12 cellular contexts compared by ENCODE assay signal in genomic region chr2:218357194-218358177, GRCh38. TPM values are rescaled to one million over a fixed set of nuclear protein-coding genes. Genes with fewer than 3 reads are reported as not detected.
DNase-seq lines count a peak whose midpoint lies in the region; ATAC-seq, FAIRE-seq and TF ChIP-seq lines count a peak whose summit lies in the region.
"Had no signal": no experiment of that assay in that cellular context is flagged by ENCODE, and none has a peak within 500 bp of the region (broad histone marks: within the 10 kb centered on the region; RNA-seq: fewer than 3 reads in every experiment).

No MANE protein-coding gene starts in this region.

- H3K9me2 ChIP-seq in GM23338 (ENCODE audit: insufficient read depth): no peaks in the 10 kb centered on the region

- no peak for FAIRE-seq in kidney (lab: Jason Lieb, UNC)

- CTCF ChIA-PET in Panc1 (lab: Charles Lee): interaction anchor here (0.6 to 2.4 kb wide), 6 partner anchors 10 to 549 kb away, joined by 3 to 16 read pairs (median 4); no protein-coding TSS in a partner anchor
- CTCF ChIA-PET in activated CD4-positive, alpha-beta T cell treated with anti-CD3 and anti-CD28 coated beads for 36 hours (lab: Charles Lee): interaction anchor here (0.6 to 4.3 kb wide), 18 partner anchors 13 to 330 kb away, joined by 3 to 64 read pairs (median 4); partner anchors contain the start of genes AAMP and PNKD

- peak; percentile 21 for ATAC-seq in GM23338
- ATAC-seq in Panc1: peak; percentile 56
- no peak for ATAC-seq in activated CD4-positive, alpha-beta T cell treated with anti-CD3 and anti-CD28 coated beads for 36 hours
- ATAC-seq in HG03521 (IDR thresholded peaks at IDR 0.05; ENCODE audit: unreplicated experiment): no peak
- ATAC-seq in HG02981 (IDR thresholded peaks at IDR 0.05; ENCODE audit: unreplicated experiment): no peak

- DNase-seq in GM23338 (ENCODE audit: low spot score) (no peak), Panc1 (ENCODE audit: low read depth, low spot score) (no peak), kidney (peak; percentile 70), prostate gland (ENCODE audit: low spot score) (no peak)
- DNase-seq in activated CD4-positive, alpha-beta T cell treated with anti-CD3 and anti-CD28 coated beads for 36 hours: no peak

- no peak for TF ChIP-seq POLR2A in prostate gland (IDR thresholded peaks at IDR 0.05)

- no peaks in the 10 kb centered on the region for H4K20me1 ChIP-seq in GM23338 (replicated peaks; ENCODE audit: insufficient read depth)

- POLR2A ChIA-PET in Panc1 (lab: Charles Lee): no interaction called here
- POLR2A ChIA-PET in activated CD4-positive, alpha-beta T cell treated with anti-CD3 and anti-CD28 coated beads for 36 hours (lab: Charles Lee): no interaction called here

- no peaks in the 10 kb centered on the region for H3K36me3 ChIP-seq in GM23338 (ENCODE audit: insufficient read depth)
- no peaks in the 10 kb centered on the region for H3K36me3 ChIP-seq in Panc1 (ENCODE audit: control insufficient read depth, insufficient read depth, low read length)
- no peaks in the 10 kb centered on the region for H3K36me3 ChIP-seq in kidney (ENCODE audit: control insufficient read depth in 1 of 2, insufficient read depth in 2 of 2, low read length in 2 of 2)
- H3K36me3 ChIP-seq in prostate gland: no peaks in the 10 kb centered on the region
- H3K36me3 ChIP-seq: right atrium auricular region had no signal

- H3F3A ChIP-seq in GM23338 (replicated peaks; ENCODE audit: low read depth): no peaks in the 10 kb centered on the region

- no peaks in the 10 kb centered on the region for H3K79me2 ChIP-seq in GM23338 (replicated peaks; ENCODE audit: insufficient read depth)

- H3K27me3 ChIP-seq in GM23338 (ENCODE audit: insufficient read depth) (no peaks in the 10 kb centered on the region), Panc1 (ENCODE audit: control insufficient read depth, insufficient read depth, low read length) (no peaks in the 10 kb centered on the region), prostate gland (replicated peaks; ENCODE audit: insufficient read depth) (no peaks in the 10 kb centered on the region)
- H3K27me3 ChIP-seq: right atrium auricular region had no signal

- intact Hi-C loops in Panc1 (cut with micrococcal nuclease; ENCODE audit: unreplicated experiment): no loop called here
- intact Hi-C loops in kidney (cut with DNase I): loop anchor here (10.0 kb wide), 1 partner anchor 53 kb away; no protein-coding TSS in a partner anchor
- intact Hi-C loops in prostate gland (cut with DNase I): loop anchor here (5.0 kb wide), 1 partner anchor 55 kb away; no protein-coding TSS in a partner anchor
- intact Hi-C loops in activated CD4-positive, alpha-beta T cell treated with anti-CD3 and anti-CD28 coated beads for 36 hours (cut with DNase I, micrococcal nuclease): loop anchor here (2.0 to 10.0 kb wide), 4 partner anchors 40 to 173 kb away; partner anchors contain the start of genes CTDSP1 (in 1 of the 2) and TMBIM1 (in 1 of the 2)

- in situ Hi-C loops in Panc1 (cut with HindIII; ENCODE audit: low pct_unique_long_range_greater_than_20kb, low sequenced_read_pairs): no loop called here

- peak overlapping the region; percentile 41 to 73 for H3K9ac ChIP-seq in kidney (ENCODE audit: low read length in 2 of 2)

- H3K9me3 Mint-ChIP-seq in GM23338: peaks cover 3% of the 10 kb centered on the region; the same call in 1 of the 3 replicates
- H3K9me3 Mint-ChIP-seq in activated CD4-positive, alpha-beta T cell treated with anti-CD3 and anti-CD28 coated beads for 36 hours (ENCODE audit: low read depth): no peaks in the 10 kb centered on the region
- H3K9me3 Mint-ChIP-seq: central memory CD8-positive, alpha-beta T cell had no signal

- TF ChIP-seq CTCF in GM23338 (conservative IDR thresholded peaks at IDR 0.05; ENCODE audit: low read depth in 2 of 2) (no peak), Panc1 (IDR thresholded peaks at IDR 0.05) (no peak), kidney (IDR thresholded peaks at IDR 0.05; ENCODE audit: borderline replicate concordance, extremely low read depth, insufficient read depth) (no peak), prostate gland (IDR thresholded peaks at IDR 0.05) (no peak)

- WGBS in prostate gland: 68% methylated on average over 19 of the region's 19 CpGs

- peaks cover 18% of the 10 kb centered on the region for H3K27me3 Mint-ChIP-seq in GM23338 (ENCODE audit: insufficient read depth, low read depth, poor library complexity)
- H3K27me3 Mint-ChIP-seq in activated CD4-positive, alpha-beta T cell treated with anti-CD3 and anti-CD28 coated beads for 36 hours: no peaks in the 10 kb centered on the region
- H3K27me3 Mint-ChIP-seq: central memory CD8-positive, alpha-beta T cell had no signal

- H3K4me1 Mint-ChIP-seq in GM23338: peaks cover 14% of the 10 kb centered on the region; the same call in 2 of the 3 replicates
- H3K4me1 Mint-ChIP-seq in activated CD4-positive, alpha-beta T cell treated with anti-CD3 and anti-CD28 coated beads for 36 hours: no peaks in the 10 kb centered on the region
- H3K4me1 Mint-ChIP-seq: central memory CD8-positive, alpha-beta T cell had no signal

- H2AFZ ChIP-seq in GM23338: peak overlapping the region; percentile 53

- H3K27ac ChIP-seq in GM23338 (ENCODE audit: low read depth) (no peak overlapping the region), Panc1 (ENCODE audit: low read length) (peak overlapping the region; percentile 23; the same call in 1 of the 2 replicates), kidney (ENCODE audit: low read depth in 2 of 2, low read length in 2 of 2) (peak overlapping the region; percentile 90 to 93), prostate gland (peak overlapping the region in 1 of 2 donors; percentile 56)
- H3K27ac ChIP-seq: right atrium auricular region had no signal

- H3K4me1 ChIP-seq in GM23338 (ENCODE audit: insufficient read depth) (no peaks in the 10 kb centered on the region), Panc1 (ENCODE audit: control insufficient read depth, insufficient read depth, low read length) (peaks cover 7% of the 10 kb centered on the region; the same call in 1 of the 2 replicates), kidney (ENCODE audit: control insufficient read depth in 1 of 2, insufficient read depth in 1 of 2, low read depth in 1 of 2, low read length in 2 of 2) (peaks cover 0 to 18% of the 10 kb centered on the region in 2 donors), prostate gland (replicated peaks) (no peaks in the 10 kb centered on the region)

- H3K36me3 Mint-ChIP-seq in GM23338 (ENCODE audit: low read depth): no peaks in the 10 kb centered on the region
- H3K36me3 Mint-ChIP-seq in activated CD4-positive, alpha-beta T cell treated with anti-CD3 and anti-CD28 coated beads for 36 hours (ENCODE audit: low read depth): no peaks in the 10 kb centered on the region
- H3K36me3 Mint-ChIP-seq: activated naive CD4-positive, alpha-beta T cell treated with anti-CD3 and anti-CD28 coated beads, Interleukin-2, amount 10 ng/mL, durations not matched to agents 7 days and 5 days; CD4-positive, CD25-positive, alpha-beta regulatory T cell had no signal

- no peak overlapping the region for H3K27ac Mint-ChIP-seq in GM23338
- H3K27ac Mint-ChIP-seq in activated CD4-positive, alpha-beta T cell treated with anti-CD3 and anti-CD28 coated beads for 36 hours: no peak overlapping the region
- H3K27ac Mint-ChIP-seq: activated naive CD4-positive, alpha-beta T cell treated with anti-CD3 and anti-CD28 coated beads, Interleukin-2, amount 10 ng/mL, durations not matched to agents 7 days and 5 days had no signal

- no peak overlapping the region for H3K4me2 ChIP-seq in GM23338

- BruUV-seq in Panc1 (replicated peaks; lab: Mats Ljungman, UMichigan): no TSS peak

- H3K4me3 ChIP-seq in GM23338 (no peak overlapping the region), Panc1 (ENCODE audit: low read depth in 2 of 2, low read length in 2 of 2) (no peak overlapping the region), kidney (ENCODE audit: low read length in 2 of 2) (peak overlapping the region; percentile 64 to 71), prostate gland (peak overlapping the region; percentile 6 to 11)
- H3K4me3 ChIP-seq: right atrium auricular region had no signal

- no peak overlapping the region; the same call in 2 of the 3 replicates for H3K4me3 Mint-ChIP-seq in GM23338
- H3K4me3 Mint-ChIP-seq in activated CD4-positive, alpha-beta T cell treated with anti-CD3 and anti-CD28 coated beads for 36 hours: no peak overlapping the region
- H3K4me3 Mint-ChIP-seq: activated naive CD4-positive, alpha-beta T cell treated with anti-CD3 and anti-CD28 coated beads, Interleukin-2, amount 10 ng/mL, durations not matched to agents 7 days and 5 days; CD4-positive, CD25-positive, alpha-beta regulatory T cell; central memory CD8-positive, alpha-beta T cell had no signal

- H3K9me3 ChIP-seq in Panc1 (ENCODE audit: control insufficient read depth, insufficient read depth, low read depth, low read length) (no peaks in the 10 kb centered on the region), kidney (ENCODE audit: control insufficient read depth in 1 of 2, low read length in 2 of 2) (no peaks in the 10 kb centered on the region), prostate gland (no peaks in the 10 kb centered on the region)
- H3K9me3 ChIP-seq: right atrium auricular region had no signal

TF ChIP-seq in GM23338, 12 proteins besides CTCF, POLR2A, EP300 and RAD21 (continues in another document):
- no peak for TF ChIP-seq STAT1 (IDR thresholded peaks at IDR 0.05; ENCODE audit: unreplicated experiment)

RNA-seq across cellular contexts. Expression of gene CATIP, which starts 0.8 kb away (rescaled TPM):
- total RNA-seq in GM23338 (2014; rRNA removed; shearing (Covaris generic)): not detected in 2 replicates
- polyA plus RNA-seq in GM23338 (2016; fragmentation: Nextera tagmentation; extraction: Ambion mirVana) (0.15 and 0.23 TPM in 2 replicates), kidney (ENCODE audit: insufficient read depth, low read depth, low replicate concordance) (7.6 TPM)
- total RNA-seq in Panc1 (2021; ENCODE audit: unreplicated experiment) (0.18 TPM), kidney (6.2 TPM), prostate gland (1 to 10 TPM in 1 of 2 donors, not detected in 1; 2.0 TPM)
- polyA plus RNA-seq in Panc1 (2012; ENCODE audit: insufficient read length): 0.55 TPM
- total RNA-seq in activated CD4-positive, alpha-beta T cell treated with anti-CD3 and anti-CD28 coated beads for 36 hours: not detected
- total RNA-seq: CD4-positive, CD25-positive, alpha-beta regulatory T cell; mononuclear cell; right atrium auricular region had no signal
- polyA plus RNA-seq: CD4-positive, CD25-positive, alpha-beta regulatory T cell had no signal

RNA-seq across cellular contexts. Expression of gene SLC11A1, which starts 24.6 kb away (rescaled TPM):
- 0.89 TPM in 1 of 2 replicates, not detected in the other for total RNA-seq in GM23338 (2014; rRNA removed; shearing (Covaris generic))
- 0.16 and 0.31 TPM in 2 replicates for polyA plus RNA-seq in GM23338 (2016; fragmentation: Nextera tagmentation; extraction: Ambion mirVana)
- 0.31 TPM for total RNA-seq in Panc1 (2021; ENCODE audit: unreplicated experiment)
- polyA plus RNA-seq in Panc1 (2012; ENCODE audit: insufficient read length): 0.62 TPM
- total RNA-seq in kidney: 37.6 TPM
- polyA plus RNA-seq in kidney (ENCODE audit: insufficient read depth, low read depth, low replicate concordance): 1.2 TPM
- 10 to 100 TPM; 10.8 to 11.4 TPM for total RNA-seq in prostate gland
- total RNA-seq in activated CD4-positive, alpha-beta T cell treated with anti-CD3 and anti-CD28 coated beads for 36 hours: under 1 TPM; 0.05 to 0.09 TPM

RNA-seq across cellular contexts. Expression of gene CTDSP1, which starts 42.2 kb away (rescaled TPM):
- 14.8 and 21.8 TPM in 2 replicates for total RNA-seq in GM23338 (2014; rRNA removed; shearing (Covaris generic))
- polyA plus RNA-seq in GM23338 (2016; fragmentation: Nextera tagmentation; extraction: Ambion mirVana): 6.7 and 6.9 TPM in 2 replicates
- total RNA-seq in Panc1 (2021; ENCODE audit: unreplicated experiment): 128 TPM
- polyA plus RNA-seq in Panc1 (2012; ENCODE audit: insufficient read length): 124 TPM
- total RNA-seq in kidney: 196 TPM
- polyA plus RNA-seq in kidney (ENCODE audit: insufficient read depth, low read depth, low replicate concordance): 118 TPM
- 100 to 1,000 TPM; 145 to 180 TPM for total RNA-seq in prostate gland
- 10 to 100 TPM; 57.7 to 65.4 TPM for total RNA-seq in activated CD4-positive, alpha-beta T cell treated with anti-CD3 and anti-CD28 coated beads for 36 hours

Comparison
In these comparisons a context has a peak if more than half of its experiments do, and no peak if none do; other contexts are left out.
1. ATAC-seq: peak in GM23338 (single experiment) and Panc1 (single experiment); none in activated CD4-positive, alpha-beta T cell treated with anti-CD3 and anti-CD28 coated beads for 36 hours (single experiment), HG03521 (single experiment) and HG02981 (single experiment).
2. H3K4me3 ChIP-seq: peak in kidney (2 of 2) and prostate gland (2 of 2); none in GM23338 (single experiment) and Panc1 (0 of 2).